ENCODE assay signal across 21 cellular contexts in the genomic region with DNA sequence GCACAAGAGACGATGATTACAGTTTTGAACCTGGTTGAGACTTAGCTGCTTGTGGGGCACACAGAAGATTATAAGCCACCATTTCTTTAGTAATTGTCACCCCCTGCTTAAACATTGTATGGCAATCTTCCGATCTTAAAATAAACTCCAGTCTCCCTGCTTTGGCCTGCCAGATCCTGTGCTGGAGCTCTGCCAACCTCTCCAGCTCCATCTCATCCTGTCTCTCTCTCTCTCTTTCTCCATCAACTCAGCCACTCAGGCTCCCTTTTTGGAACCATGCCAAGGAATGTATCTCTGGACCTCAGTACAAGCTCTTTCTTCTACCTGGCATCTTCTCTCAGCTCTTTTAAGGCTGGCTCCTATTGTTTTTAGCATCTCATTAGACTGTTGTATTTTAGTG.
DNase-seq lines count a peak whose midpoint lies in the region; ATAC-seq, FAIRE-seq and TF ChIP-seq lines count a peak whose summit lies in the region.
"Had no signal": no experiment of that assay in that cellular context is flagged by ENCODE, and none has a peak within 500 bp of the region (broad histone marks: within the 10 kb centered on the region; RNA-seq: fewer than 3 reads in every experiment).

No MANE protein-coding gene starts in this region.

- DNase-seq in DMS53 (lab: John Stamatoyannopoulos, UW), result peak; percentile 67
- DNase-seq in HT1080 (ENCODE audit: low read depth), result peak; percentile 7
- DNase-seq in mesothelial cell of epicardium (ENCODE audit: low spot score in 2 of 2, unreplicated experiment in 2 of 2), result peak; percentile 28 to 55
- DNase-seq in activated T-helper 1 cell treated with anti-CD3 and anti-CD28 coated beads, Interleukin-12 subunit alpha, Interleukin-12 subunit beta, Interleukin-2, Interleukin-4 antibody, amounts not matched to agents 30 ng/mL and 10 ng/mL and 1 ng/mL, durations not matched to agents 14 hours and 24 hours and 36 hours (ENCODE audit: low spot score), result no peak
- no peak for DNase-seq in HTR-8/SVneo (ENCODE audit: insufficient read length, low spot score)
- DNase-seq in HK-2 (ENCODE audit: unreplicated experiment), result no peak
- DNase-seq: activated CD4-positive, alpha-beta T cell treated with anti-CD3 and anti-CD28 coated beads for 36 hours; activated CD8-positive, alpha-beta memory T cell treated with anti-CD3 and anti-CD28 coated beads, Interleukin-2, amount 10 ng/mL, durations not matched to agents 7 days and 5 days; activated naive CD8-positive, alpha-beta T cell treated with anti-CD3 and anti-CD28 coated beads, Interleukin-2, amount 50 U/mL, for 24 hours; foreskin keratinocyte; KBM-7; NCI-H1048; NCI-H2107; nephron progenitor cell; small intestine; stimulated activated CD4-positive, alpha-beta T cell treated with anti-CD3 and anti-CD28 coated beads, Interleukin-4, amount 100 ng/mL, for 24 hours had no signal

- no peaks in the 10 kb centered on the region for H3K27me3 Mint-ChIP-seq in mesothelial cell of epicardium (ENCODE audit: low read depth)
- H3K27me3 Mint-ChIP-seq in activated T-helper 1 cell treated with anti-CD3 and anti-CD28 coated beads, Interleukin-12 subunit alpha, Interleukin-12 subunit beta, Interleukin-2, Interleukin-4 antibody, amounts not matched to agents 30 ng/mL and 10 ng/mL and 1 ng/mL, durations not matched to agents 14 hours and 24 hours and 36 hours (ENCODE audit: insufficient read depth), result no peaks in the 10 kb centered on the region
- H3K27me3 Mint-ChIP-seq: activated CD4-positive, alpha-beta T cell treated with anti-CD3 and anti-CD28 coated beads for 36 hours; activated CD8-positive, alpha-beta memory T cell treated with anti-CD3 and anti-CD28 coated beads, Interleukin-2, amount 10 ng/mL, durations not matched to agents 7 days and 5 days; activated naive CD8-positive, alpha-beta T cell treated with anti-CD3 and anti-CD28 coated beads, Interleukin-2, amount 50 U/mL, for 24 hours had no signal

- ATAC-seq in SK-N-SH treated with all-trans-retinoic acid at 6 μM for 48 hours, result no peak
- ATAC-seq in HG03025 (IDR thresholded peaks at IDR 0.05; ENCODE audit: low FRiP score, unreplicated experiment), result no peak
- ATAC-seq: activated CD4-positive, alpha-beta T cell treated with anti-CD3 and anti-CD28 coated beads for 36 hours; activated CD8-positive, alpha-beta memory T cell treated with anti-CD3 and anti-CD28 coated beads, Interleukin-2, amount 10 ng/mL, durations not matched to agents 7 days and 5 days; activated naive CD8-positive, alpha-beta T cell treated with anti-CD3 and anti-CD28 coated beads, Interleukin-2, amount 50 U/mL, for 24 hours; foreskin keratinocyte; HCT116 had no signal

- H3K36me3 Mint-ChIP-seq in mesothelial cell of epicardium, result no peaks in the 10 kb centered on the region
- H3K36me3 Mint-ChIP-seq in activated T-helper 1 cell treated with anti-CD3 and anti-CD28 coated beads, Interleukin-12 subunit alpha, Interleukin-12 subunit beta, Interleukin-2, Interleukin-4 antibody, amounts not matched to agents 30 ng/mL and 10 ng/mL and 1 ng/mL, durations not matched to agents 14 hours and 24 hours and 36 hours (ENCODE audit: low read depth), result no peaks in the 10 kb centered on the region
- H3K36me3 Mint-ChIP-seq: activated CD8-positive, alpha-beta memory T cell treated with anti-CD3 and anti-CD28 coated beads, Interleukin-2, amount 10 ng/mL, durations not matched to agents 7 days and 5 days had no signal

- H3K9me3 Mint-ChIP-seq in mesothelial cell of epicardium, result peaks cover 2% of the 10 kb centered on the region
- H3K9me3 Mint-ChIP-seq in activated T-helper 1 cell treated with anti-CD3 and anti-CD28 coated beads, Interleukin-12 subunit alpha, Interleukin-12 subunit beta, Interleukin-2, Interleukin-4 antibody, amounts not matched to agents 30 ng/mL and 10 ng/mL and 1 ng/mL, durations not matched to agents 14 hours and 24 hours and 36 hours, result peaks cover 2% of the 10 kb centered on the region
- H3K9me3 Mint-ChIP-seq: nephron progenitor cell had no signal

- H3K4me3 Mint-ChIP-seq in mesothelial cell of epicardium, result no peak overlapping the region
- no peak overlapping the region for H3K4me3 Mint-ChIP-seq in activated T-helper 1 cell treated with anti-CD3 and anti-CD28 coated beads, Interleukin-12 subunit alpha, Interleukin-12 subunit beta, Interleukin-2, Interleukin-4 antibody, amounts not matched to agents 30 ng/mL and 10 ng/mL and 1 ng/mL, durations not matched to agents 14 hours and 24 hours and 36 hours
- H3K4me3 Mint-ChIP-seq: activated CD4-positive, alpha-beta T cell treated with anti-CD3 and anti-CD28 coated beads for 36 hours; activated CD8-positive, alpha-beta memory T cell treated with anti-CD3 and anti-CD28 coated beads, Interleukin-2, amount 10 ng/mL, durations not matched to agents 7 days and 5 days; activated naive CD8-positive, alpha-beta T cell treated with anti-CD3 and anti-CD28 coated beads, Interleukin-2, amount 50 U/mL, for 24 hours; nephron progenitor cell had no signal

- FAIRE-seq in HTR-8/SVneo (lab: Jason Lieb, UNC), result no peak
- FAIRE-seq: bronchial epithelial cell, small intestine had no signal

- intact Hi-C loops in activated T-helper 1 cell treated with anti-CD3 and anti-CD28 coated beads, Interleukin-12 subunit alpha, Interleukin-12 subunit beta, Interleukin-2, Interleukin-4 antibody, amounts not matched to agents 30 ng/mL and 10 ng/mL and 1 ng/mL, durations not matched to agents 14 hours and 24 hours and 36 hours (cut with micrococcal nuclease), result no loop called here

- no peak for TF ChIP-seq CTCF in mesothelial cell of epicardium (IDR thresholded peaks at IDR 0.05; ENCODE audit: unreplicated experiment)

- H3K27ac Mint-ChIP-seq in mesothelial cell of epicardium, result no peak overlapping the region
- H3K27ac Mint-ChIP-seq in activated T-helper 1 cell treated with anti-CD3 and anti-CD28 coated beads, Interleukin-12 subunit alpha, Interleukin-12 subunit beta, Interleukin-2, Interleukin-4 antibody, amounts not matched to agents 30 ng/mL and 10 ng/mL and 1 ng/mL, durations not matched to agents 14 hours and 24 hours and 36 hours, result no peak overlapping the region
- H3K27ac Mint-ChIP-seq: activated CD4-positive, alpha-beta T cell treated with anti-CD3 and anti-CD28 coated beads for 36 hours; activated CD8-positive, alpha-beta memory T cell treated with anti-CD3 and anti-CD28 coated beads, Interleukin-2, amount 10 ng/mL, durations not matched to agents 7 days and 5 days; activated naive CD8-positive, alpha-beta T cell treated with anti-CD3 and anti-CD28 coated beads, Interleukin-2, amount 50 U/mL, for 24 hours; activated T-helper 2 cell treated with anti-CD3 and anti-CD28 coated beads, Interferon-gamma antibody, Interleukin-2, Interleukin-4, amounts not matched to agents 10 μg/mL and 5 μg/mL and 100 μg/mL, durations not matched to agents 14 hours and 24 hours and 36 hours; nephron progenitor cell had no signal

- peaks cover 8% of the 10 kb centered on the region for H3K4me1 Mint-ChIP-seq in mesothelial cell of epicardium
- no peaks in the 10 kb centered on the region for H3K4me1 Mint-ChIP-seq in activated T-helper 1 cell treated with anti-CD3 and anti-CD28 coated beads, Interleukin-12 subunit alpha, Interleukin-12 subunit beta, Interleukin-2, Interleukin-4 antibody, amounts not matched to agents 30 ng/mL and 10 ng/mL and 1 ng/mL, durations not matched to agents 14 hours and 24 hours and 36 hours (ENCODE audit: low read depth)
- H3K4me1 Mint-ChIP-seq: activated CD4-positive, alpha-beta T cell treated with anti-CD3 and anti-CD28 coated beads for 36 hours; activated CD8-positive, alpha-beta memory T cell treated with anti-CD3 and anti-CD28 coated beads, Interleukin-2, amount 10 ng/mL, durations not matched to agents 7 days and 5 days; activated naive CD8-positive, alpha-beta T cell treated with anti-CD3 and anti-CD28 coated beads, Interleukin-2, amount 50 U/mL, for 24 hours; nephron progenitor cell had no signal

TF ChIP-seq in SK-N-SH treated with all-trans-retinoic acid at 6 μM for 48 hours, 23 proteins besides CTCF, POLR2A, EP300 and RAD21 (continues in another document):
- TF ChIP-seq PPARA (CRISPR knock-in tag; IDR thresholded peaks at IDR 0.05; ENCODE audit: borderline replicate concordance) (no peak), ZFP30 (CRISPR knock-in tag; IDR thresholded peaks at IDR 0.05) (no peak), ZC3H10 (CRISPR knock-in tag; IDR thresholded peaks at IDR 0.05) (no peak), ESRRG (CRISPR knock-in tag; IDR thresholded peaks at IDR 0.05) (no peak)
- TF ChIP-seq, protein P1, sequence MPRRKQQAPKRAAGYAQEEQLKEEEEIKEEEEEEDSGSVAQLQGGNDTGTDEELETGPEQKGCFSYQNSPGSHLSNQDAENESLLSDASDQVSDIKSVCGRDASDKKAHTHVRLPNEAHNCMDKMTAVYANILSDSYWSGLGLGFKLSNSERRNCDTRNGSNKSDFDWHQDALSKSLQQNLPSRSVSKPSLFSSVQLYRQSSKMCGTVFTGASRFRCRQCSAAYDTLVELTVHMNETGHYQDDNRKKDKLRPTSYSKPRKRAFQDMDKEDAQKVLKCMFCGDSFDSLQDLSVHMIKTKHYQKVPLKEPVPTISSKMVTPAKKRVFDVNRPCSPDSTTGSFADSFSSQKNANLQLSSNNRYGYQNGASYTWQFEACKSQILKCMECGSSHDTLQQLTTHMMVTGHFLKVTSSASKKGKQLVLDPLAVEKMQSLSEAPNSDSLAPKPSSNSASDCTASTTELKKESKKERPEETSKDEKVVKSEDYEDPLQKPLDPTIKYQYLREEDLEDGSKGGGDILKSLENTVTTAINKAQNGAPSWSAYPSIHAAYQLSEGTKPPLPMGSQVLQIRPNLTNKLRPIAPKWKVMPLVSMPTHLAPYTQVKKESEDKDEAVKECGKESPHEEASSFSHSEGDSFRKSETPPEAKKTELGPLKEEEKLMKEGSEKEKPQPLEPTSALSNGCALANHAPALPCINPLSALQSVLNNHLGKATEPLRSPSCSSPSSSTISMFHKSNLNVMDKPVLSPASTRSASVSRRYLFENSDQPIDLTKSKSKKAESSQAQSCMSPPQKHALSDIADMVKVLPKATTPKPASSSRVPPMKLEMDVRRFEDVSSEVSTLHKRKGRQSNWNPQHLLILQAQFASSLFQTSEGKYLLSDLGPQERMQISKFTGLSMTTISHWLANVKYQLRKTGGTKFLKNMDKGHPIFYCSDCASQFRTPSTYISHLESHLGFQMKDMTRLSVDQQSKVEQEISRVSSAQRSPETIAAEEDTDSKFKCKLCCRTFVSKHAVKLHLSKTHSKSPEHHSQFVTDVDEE (CRISPR knock-in tag; IDR thresholded peaks at IDR 0.05), result peak; percentile 88
- TF ChIP-seq, protein P2, sequence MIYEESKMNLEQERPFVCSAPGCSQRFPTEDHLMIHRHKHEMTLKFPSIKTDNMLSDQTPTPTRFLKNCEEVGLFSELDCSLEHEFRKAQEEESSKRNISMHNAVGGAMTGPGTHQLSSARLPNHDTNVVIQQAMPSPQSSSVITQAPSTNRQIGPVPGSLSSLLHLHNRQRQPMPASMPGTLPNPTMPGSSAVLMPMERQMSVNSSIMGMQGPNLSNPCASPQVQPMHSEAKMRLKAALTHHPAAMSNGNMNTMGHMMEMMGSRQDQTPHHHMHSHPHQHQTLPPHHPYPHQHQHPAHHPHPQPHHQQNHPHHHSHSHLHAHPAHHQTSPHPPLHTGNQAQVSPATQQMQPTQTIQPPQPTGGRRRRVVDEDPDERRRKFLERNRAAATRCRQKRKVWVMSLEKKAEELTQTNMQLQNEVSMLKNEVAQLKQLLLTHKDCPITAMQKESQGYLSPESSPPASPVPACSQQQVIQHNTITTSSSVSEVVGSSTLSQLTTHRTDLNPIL (CRISPR knock-in tag; IDR thresholded peaks at IDR 0.05; ENCODE audit: low read depth), result no peak

Comparison
In these comparisons a context has a peak if more than half of its experiments do, and no peak if none do; other contexts are left out.
1. DNase-seq: peak in DMS53 (single experiment), HT1080 (single experiment) and mesothelial cell of epicardium (2 of 2); none in activated T-helper 1 cell treated with anti-CD3 and anti-CD28 coated beads, Interleukin-12 subunit alpha, Interleukin-12 subunit beta, Interleukin-2, Interleukin-4 antibody, amounts not matched to agents 30 ng/mL and 10 ng/mL and 1 ng/mL, durations not matched to agents 14 hours and 24 hours and 36 hours (single experiment), HTR-8/SVneo (single experiment) and HK-2 (single experiment).